13 cellular contexts compared by ENCODE assay signal in genomic region chr16:52482916-52483315, GRCh38.
DNase-seq lines count a peak whose midpoint lies in the region; ATAC-seq lines count a peak whose summit lies in the region.
"Had no signal": no experiment of that assay in that cellular context is flagged by ENCODE, and none has a peak within 500 bp of the region (broad histone marks: within the 10 kb centered on the region; RNA-seq: fewer than 3 reads in every experiment).

No MANE protein-coding gene starts in this region.

- no peaks in the 10 kb centered on the region for H3K27me3 Mint-ChIP-seq in activated T-cell treated with anti-CD3 and anti-CD28 coated beads, Interleukin-2, amount 50 U/mL, for 72 hours (ENCODE audit: low read depth)
- H3K27me3 Mint-ChIP-seq: B cell had no signal

- DNase-seq in DMS 273 (lab: John Stamatoyannopoulos, UW; ENCODE audit: unreplicated experiment) = peak; percentile 85
- DNase-seq in NCI-H2171 (lab: John Stamatoyannopoulos, UW) = peak; percentile 57
- DNase-seq in NCI-H82 (lab: John Stamatoyannopoulos, UW) = peak; percentile 87
- DNase-seq in activated T-cell treated with anti-CD3 and anti-CD28 coated beads, Interleukin-2, amount 50 U/mL, for 72 hours = no peak
- DNase-seq: Calu3; CD8-positive, alpha-beta T cell; DMS79 treated with DMSO at 0.1 percent for 48 hours; GF-D8; GOT3; H7 had no signal

- no peaks in the 10 kb centered on the region for H3K36me3 Mint-ChIP-seq in activated T-cell treated with anti-CD3 and anti-CD28 coated beads, Interleukin-2, amount 50 U/mL, for 72 hours (ENCODE audit: insufficient read depth in 2 of 2)
- H3K36me3 Mint-ChIP-seq: CD8-positive, alpha-beta T cell had no signal

- peaks cover 2 to 8% of the 10 kb centered on the region in 2 donors for H3K9me3 Mint-ChIP-seq in activated T-cell treated with anti-CD3 and anti-CD28 coated beads, Interleukin-2, amount 50 U/mL, for 72 hours

- H3K27ac Mint-ChIP-seq in activated T-cell treated with anti-CD3 and anti-CD28 coated beads, Interleukin-2, amount 50 U/mL, for 72 hours = no peak overlapping the region
- H3K27ac Mint-ChIP-seq: B cell; CD8-positive, alpha-beta T cell had no signal

- ATAC-seq in GM19467 (IDR thresholded peaks at IDR 0.05; ENCODE audit: unreplicated experiment) (no peak), HG03565 (IDR thresholded peaks at IDR 0.05; ENCODE audit: unreplicated experiment) (no peak)
- no peak for ATAC-seq in activated T-cell treated with anti-CD3 and anti-CD28 coated beads, Interleukin-2, amount 50 U/mL, for 72 hours (replicated peaks in 1 of 2)
- ATAC-seq: CD8-positive, alpha-beta T cell had no signal

- no peaks in the 10 kb centered on the region for H3K4me1 Mint-ChIP-seq in activated T-cell treated with anti-CD3 and anti-CD28 coated beads, Interleukin-2, amount 50 U/mL, for 72 hours (ENCODE audit: low read depth)
- H3K4me1 Mint-ChIP-seq: B cell had no signal

- no peak overlapping the region for H3K4me3 Mint-ChIP-seq in activated T-cell treated with anti-CD3 and anti-CD28 coated beads, Interleukin-2, amount 50 U/mL, for 72 hours
- H3K4me3 Mint-ChIP-seq: B cell; CD8-positive, alpha-beta T cell had no signal

Comparison
In these comparisons a context has a peak if more than half of its experiments do, and no peak if none do; other contexts are left out.
1. DNase-seq: peak in DMS 273 (single experiment), NCI-H2171 (single experiment) and NCI-H82 (single experiment); none in activated T-cell treated with anti-CD3 and anti-CD28 coated beads, Interleukin-2, amount 50 U/mL, for 72 hours (0 of 2).